Comparison of ENCODE assay signal across 1 cellular context in the genomic region with DNA sequence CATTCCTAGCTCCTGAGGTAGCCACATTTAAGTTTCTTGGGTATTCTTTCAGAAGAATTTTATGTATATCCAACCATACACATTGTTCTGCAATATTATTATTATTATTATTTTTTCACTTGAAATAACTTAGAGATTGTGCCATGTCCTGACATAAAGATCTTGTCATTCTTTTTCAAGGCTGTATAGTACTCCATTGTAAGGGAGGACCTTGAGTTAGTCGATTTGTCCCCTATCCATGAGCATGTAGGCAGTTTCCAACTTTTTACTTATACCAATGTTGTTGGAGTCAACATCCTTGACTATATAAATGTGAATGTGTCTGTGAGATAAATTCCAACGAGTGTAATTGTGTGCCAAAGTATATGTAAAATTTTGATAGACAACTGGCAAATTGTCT.
TF ChIP-seq lines count a peak whose summit lies in the region.

No MANE protein-coding gene starts in this region.

TF ChIP-seq in K562, 482 proteins besides CTCF, POLR2A, EP300 and RAD21:
- TF ChIP-seq ZNF586 (CRISPR knock-in tag; conservative IDR thresholded peaks at IDR 0.05) (no peak), RBM25 (IDR thresholded peaks at IDR 0.05; ENCODE audit: low read depth, low read length, severe bottlenecking) (peak; percentile 77), ZNF146 (CRISPR knock-in tag; IDR thresholded peaks at IDR 0.05; ENCODE audit: unreplicated experiment) (peak; percentile 98), JUNB (CRISPR knock-in tag; conservative IDR thresholded peaks at IDR 0.05) (no peak), ZC3H4 (CRISPR knock-in tag; IDR thresholded peaks at IDR 0.05; ENCODE audit: borderline replicate concordance) (no peak), BCOR (IDR thresholded peaks at IDR 0.05) (0 out of 2 replicates have a peak, but pooled peaks have one; percentile 12)
